14 cellular contexts compared by ENCODE assay signal in genomic region chr17:75268931-75269330, GRCh38. TPM values are rescaled to one million over a fixed set of nuclear protein-coding genes. Genes with fewer than 3 reads are reported as not detected.
DNase-seq lines count a peak whose midpoint lies in the region; ATAC-seq and TF ChIP-seq lines count a peak whose summit lies in the region.
"Had no signal": no experiment of that assay in that cellular context is flagged by ENCODE, and none has a peak within 500 bp of the region (broad histone marks: within the 10 kb centered on the region; RNA-seq: fewer than 3 reads in every experiment).

No MANE protein-coding gene starts in this region.

- no peak for ATAC-seq in CD4-positive, CD25-positive, alpha-beta regulatory T cell (ENCODE audit: low read depth in 2 of 2)
- no peak for ATAC-seq in WTC11
- ATAC-seq in HG03175 (IDR thresholded peaks at IDR 0.05; ENCODE audit: unreplicated experiment), result no peak
- no peak for ATAC-seq in GM19452 (IDR thresholded peaks at IDR 0.05; ENCODE audit: unreplicated experiment)
- no peak for ATAC-seq in omental fat pad (ENCODE audit: low FRiP score)
- ATAC-seq: sciatic nerve, upper lobe of right lung had no signal

- peaks cover 28% of the 10 kb centered on the region for H3K4me1 ChIP-seq in CD4-positive, CD25-positive, alpha-beta regulatory T cell (ENCODE audit: control insufficient read depth, insufficient read depth, low read length, poor library complexity, severe bottlenecking)
- peaks cover 9% of the 10 kb centered on the region; the same call in 1 of the 2 replicates for H3K4me1 ChIP-seq in HEK293 (ENCODE audit: control insufficient read depth, insufficient read depth, low read length)

- H3K4me1 Mint-ChIP-seq in CD4-positive, CD25-positive, alpha-beta regulatory T cell, result peaks cover 4 to 41% (median 11%) of the 10 kb centered on the region in 4 donors
- peaks cover 19% of the 10 kb centered on the region for H3K4me1 Mint-ChIP-seq in WTC11

- no peak overlapping the region for H3K27ac ChIP-seq in CD4-positive, CD25-positive, alpha-beta regulatory T cell (ENCODE audit: insufficient read depth, low read length, poor library complexity, severe bottlenecking)
- H3K27ac ChIP-seq in HEK293 (ENCODE audit: extremely low read depth, low read depth, low read length), result no peak overlapping the region
- H3K27ac ChIP-seq: upper lobe of right lung had no signal

- peaks cover 9% of the 10 kb centered on the region for H3K36me3 Mint-ChIP-seq in CD4-positive, CD25-positive, alpha-beta regulatory T cell
- peaks cover 34% of the 10 kb centered on the region for H3K36me3 Mint-ChIP-seq in WTC11

- TF ChIP-seq CTCF in HEK293 (tag by site-specific recombination; IDR thresholded peaks at IDR 0.05) (no peak), WTC11 (IDR thresholded peaks at IDR 0.05) (no peak), omental fat pad (IDR thresholded peaks at IDR 0.05) (no peak)

- H3K4me3 Mint-ChIP-seq in CD4-positive, CD25-positive, alpha-beta regulatory T cell, result peak overlapping the region; percentile 83 to 97 (median 88)
- H3K4me3 Mint-ChIP-seq in WTC11, result peak overlapping the region; percentile 42

- H3K36me3 ChIP-seq in CD4-positive, CD25-positive, alpha-beta regulatory T cell (ENCODE audit: control insufficient read depth, insufficient read depth, low read length), result peaks cover 26% of the 10 kb centered on the region
- H3K36me3 ChIP-seq in HEK293 (ENCODE audit: control insufficient read depth in 2 of 2, insufficient read depth in 1 of 2, low read length in 2 of 2), result peaks cover 20 to 56% of the 10 kb centered on the region in 2 experiments

- POLR2A ChIA-PET in HEK293 (lab: Yijun Ruan, JAX), result interaction anchor here (0.7 to 6.6 kb wide), 10 partner anchors 7 to 281 kb away, joined by 4 to 111 read pairs (median 18); partner anchors contain the start of genes CDR2L, GGA3, GRB2 and MRPS7
- POLR2A ChIA-PET in WTC11 (lab: Charles Lee), result interaction anchor here (0.7 kb wide), 1 partner anchor 645 kb away, joined by 4 read pairs; no protein-coding TSS in a partner anchor

- no peak for DNase-seq in CD4-positive, CD25-positive, alpha-beta regulatory T cell
- DNase-seq in WTC11 (ENCODE audit: low spot score), result no peak
- DNase-seq in medulla oblongata (ENCODE audit: extremely low spot score), result peak; percentile 65
- no peak for DNase-seq in stimulated activated CD4-positive, alpha-beta T cell treated with anti-CD3 and anti-CD28 coated beads, Interleukin-2, amount 100 ng/mL, for 48 hours
- DNase-seq in omental fat pad (ENCODE audit: low spot score), result no peak
- DNase-seq: DMS 273 treated with DMSO at 0.1 percent for 48 hours; effector CD8-positive, alpha-beta T cell; mesenchymal stem cell; NCI-H2029; upper lobe of right lung had no signal

- H3K27me3 ChIP-seq in CD4-positive, CD25-positive, alpha-beta regulatory T cell (ENCODE audit: control insufficient read depth, insufficient read depth, low read length), result no peaks in the 10 kb centered on the region
- H3K27me3 ChIP-seq: upper lobe of right lung had no signal

- no peaks in the 10 kb centered on the region for H3K9me3 ChIP-seq in CD4-positive, CD25-positive, alpha-beta regulatory T cell (ENCODE audit: control insufficient read depth in 2 of 2, low read length in 2 of 2)
- no peaks in the 10 kb centered on the region for H3K9me3 ChIP-seq in HEK293 (ENCODE audit: control insufficient read depth, insufficient read depth, low read depth, low read length)
- H3K9me3 ChIP-seq: upper lobe of right lung had no signal

- CTCF ChIA-PET in HEK293 (lab: Yijun Ruan, JAX), result interaction anchor here (0.6 to 5.1 kb wide), 5 partner anchors 8 to 129 kb away, joined by 3 to 61 read pairs (median 22); partner anchors contain the start of genes GGA3 and MRPS7
- CTCF ChIA-PET in WTC11 (lab: Charles Lee), result interaction anchor here (0.7 to 8.7 kb wide), 8 partner anchors 20 to 332 kb away, joined by 3 to 155 read pairs (median 14); partner anchors contain the start of genes GRB2 and SLC25A19

- no peaks in the 10 kb centered on the region for H3K27me3 Mint-ChIP-seq in CD4-positive, CD25-positive, alpha-beta regulatory T cell
- no peaks in the 10 kb centered on the region for H3K27me3 Mint-ChIP-seq in WTC11 (ENCODE audit: low read depth)

- H3K27ac Mint-ChIP-seq in CD4-positive, CD25-positive, alpha-beta regulatory T cell, result peak overlapping the region in 2 of 3 donors; percentile 56 to 82
- no peak overlapping the region; the same call in 1 of the 2 replicates for H3K27ac Mint-ChIP-seq in WTC11

- H3K9me3 Mint-ChIP-seq in CD4-positive, CD25-positive, alpha-beta regulatory T cell, result no peaks in the 10 kb centered on the region
- no peaks in the 10 kb centered on the region for H3K9me3 Mint-ChIP-seq in WTC11

- no peak overlapping the region for H3K4me3 ChIP-seq in CD4-positive, CD25-positive, alpha-beta regulatory T cell (ENCODE audit: low read depth, low read length)
- H3K4me3 ChIP-seq in HEK293 (ENCODE audit: low read depth, low read length), result no peak overlapping the region
- H3K4me3 ChIP-seq: upper lobe of right lung had no signal

TF ChIP-seq in HEK293, 187 proteins besides CTCF, POLR2A, EP300 and RAD21:
- TF ChIP-seq ZNF10 (tag by site-specific recombination; IDR thresholded peaks at IDR 0.05) (no peak), ZNF664 (tag by site-specific recombination; IDR thresholded peaks at IDR 0.05) (peak; percentile 77)

TF ChIP-seq in WTC11, 78 proteins besides CTCF, POLR2A, EP300 and RAD21 (continues in another document):
- TF ChIP-seq SP1 (CRISPR knock-in tag; conservative IDR thresholded peaks at IDR 0.05) (no peak), ATF1 (CRISPR knock-in tag; IDR thresholded peaks at IDR 0.05) (no peak), ZNF532 (CRISPR knock-in tag; IDR thresholded peaks at IDR 0.05; ENCODE audit: borderline replicate concordance) (no peak), JAZF1 (CRISPR knock-in tag; IDR thresholded peaks at IDR 0.05) (no peak), ZNF423 (CRISPR knock-in tag; IDR thresholded peaks at IDR 0.05) (no peak), TCF7 (CRISPR knock-in tag; IDR thresholded peaks at IDR 0.05; ENCODE audit: low read depth) (no peak)

RNA-seq across cellular contexts. Expression of gene MIF4GD, which starts 2.1 kb away (rescaled TPM):
- 35.7 TPM for total RNA-seq in CD4-positive, CD25-positive, alpha-beta regulatory T cell
- polyA plus RNA-seq in CD4-positive, CD25-positive, alpha-beta regulatory T cell, result 100 to 1,000 TPM in 1 of 4 donors, 10 to 100 TPM in 3; 78.3 to 102 (median 89.4) TPM
- total RNA-seq in WTC11 (2021), result 21.6 to 29.2 TPM (median 28.5 TPM) in 3 replicates
- total RNA-seq in omental fat pad, result 10 to 100 TPM; 22.9 to 30.3 (median 24.3) TPM

RNA-seq across cellular contexts. Expression of gene MRPS7, which starts 7.3 kb away (rescaled TPM):
- total RNA-seq in CD4-positive, CD25-positive, alpha-beta regulatory T cell, result 32.3 TPM
- polyA plus RNA-seq in CD4-positive, CD25-positive, alpha-beta regulatory T cell, result 100 to 1,000 TPM; 119 to 141 (median 120) TPM
- total RNA-seq in WTC11 (2021) (85.8 to 94.7 TPM (median 87.5 TPM) in 3 replicates), omental fat pad (10 to 100 TPM; 27.1 to 48.3 (median 38.4) TPM)

RNA-seq across cellular contexts. Expression of gene GGA3, which starts 7.5 kb away (rescaled TPM):
- 92.6 TPM for total RNA-seq in CD4-positive, CD25-positive, alpha-beta regulatory T cell
- 10 to 100 TPM in 3 of 4 donors, 1 to 10 TPM in 1; 8.0 to 17.2 (median 10.9) TPM for polyA plus RNA-seq in CD4-positive, CD25-positive, alpha-beta regulatory T cell
- 54.5 to 66.9 TPM (median 62.7 TPM) in 3 replicates for total RNA-seq in WTC11 (2021)
- total RNA-seq in omental fat pad, result 10 to 100 TPM; 22.3 to 36.3 (median 30.5) TPM

RNA-seq across cellular contexts. Expression of gene SLC25A19, which starts 20.3 kb away (rescaled TPM):
- total RNA-seq in CD4-positive, CD25-positive, alpha-beta regulatory T cell, result 24.9 TPM
- 10 to 100 TPM; 15.1 to 21.9 (median 19.0) TPM for polyA plus RNA-seq in CD4-positive, CD25-positive, alpha-beta regulatory T cell
- 22.6 to 27.7 TPM (median 23.0 TPM) in 3 replicates for total RNA-seq in WTC11 (2021)
- total RNA-seq in omental fat pad, result 10 to 100 TPM; 14.2 to 30.4 (median 19.5) TPM
